In genomic region chrX:71991164-71991563, GRCh38 we compare ENCODE assay signal across 15 cellular contexts.
DNase-seq lines count a peak whose midpoint lies in the region; ATAC-seq and TF ChIP-seq lines count a peak whose summit lies in the region.
"Had no signal": no experiment of that assay in that cellular context is flagged by ENCODE, and none has a peak within 500 bp of the region (broad histone marks: within the 10 kb centered on the region; RNA-seq: fewer than 3 reads in every experiment).

No MANE protein-coding gene starts in this region.

- H3K27ac ChIP-seq in iPS-20b (ENCODE audit: low read length) (no peak overlapping the region), stomach smooth muscle (ENCODE audit: low read length) (peak overlapping the region; percentile 31)
- H3K27ac ChIP-seq: 22Rv1 had no signal

- DNase-seq in natural killer cell (no peak), WTC11 (ENCODE audit: low spot score) (no peak), left lobe of liver (ENCODE audit: low spot score) (no peak)
- DNase-seq in natural killer cell treated with Interleukin-12 subunit alpha and Interleukin-12 subunit beta and Interleukin-15 and Interleukin-18, amount 100 ng/mL, for 72 hours (ENCODE audit: low spot score): no peak
- DNase-seq: CD8-positive, alpha-beta T cell; DMS53; GOT3; HCEC 1CT; HFFc6 had no signal

- H3K4me1 ChIP-seq in iPS-20b (ENCODE audit: insufficient read depth, low read length) (peaks cover 18% of the 10 kb centered on the region), stomach smooth muscle (ENCODE audit: control insufficient read depth, insufficient read depth, low read length) (peaks cover 16% of the 10 kb centered on the region)

- H3K36me3 Mint-ChIP-seq in natural killer cell: no peaks in the 10 kb centered on the region
- H3K36me3 Mint-ChIP-seq in natural killer cell treated with Interleukin-12 subunit alpha and Interleukin-12 subunit beta and Interleukin-15 and Interleukin-18, amount 100 ng/mL, for 72 hours: no peaks in the 10 kb centered on the region
- H3K36me3 Mint-ChIP-seq in WTC11: peaks cover 2% of the 10 kb centered on the region
- H3K36me3 Mint-ChIP-seq: CD14-positive monocyte; CD8-positive, alpha-beta T cell had no signal

- CTCF ChIA-PET in WTC11 (lab: Charles Lee): no interaction called here

- H3K9me3 ChIP-seq in iPS-20b (ENCODE audit: insufficient read depth, low read depth, low read length): no peaks in the 10 kb centered on the region; the same call in 1 of the 2 replicates
- no peaks in the 10 kb centered on the region for H3K9me3 ChIP-seq in stomach smooth muscle (ENCODE audit: control insufficient read depth in 2 of 2, low read length in 2 of 2)

- intact Hi-C loops in natural killer cell (cut with micrococcal nuclease): no loop called here

- H3K27me3 ChIP-seq in iPS-20b (ENCODE audit: insufficient read depth, low read length): no peaks in the 10 kb centered on the region
- H3K27me3 ChIP-seq in stomach smooth muscle (ENCODE audit: control insufficient read depth in 1 of 2, insufficient read depth in 2 of 2, low read length in 2 of 2): peaks cover 0 to 16% of the 10 kb centered on the region in 2 donors

- H3K4me1 Mint-ChIP-seq in natural killer cell (peaks cover 47 to 54% of the 10 kb centered on the region in 2 donors), WTC11 (peaks cover 53% of the 10 kb centered on the region)
- peaks cover 38 to 46% of the 10 kb centered on the region in 2 donors for H3K4me1 Mint-ChIP-seq in natural killer cell treated with Interleukin-12 subunit alpha and Interleukin-12 subunit beta and Interleukin-15 and Interleukin-18, amount 100 ng/mL, for 72 hours (ENCODE audit: low read depth in 2 of 2)

- peaks cover 3 to 12% of the 10 kb centered on the region in 2 donors for H3K27me3 Mint-ChIP-seq in natural killer cell (ENCODE audit: low read depth in 2 of 2)
- peaks cover 0 to 18% of the 10 kb centered on the region in 2 donors for H3K27me3 Mint-ChIP-seq in natural killer cell treated with Interleukin-12 subunit alpha and Interleukin-12 subunit beta and Interleukin-15 and Interleukin-18, amount 100 ng/mL, for 72 hours
- H3K27me3 Mint-ChIP-seq in WTC11 (ENCODE audit: low read depth): peaks cover 68% of the 10 kb centered on the region

- no peak overlapping the region for H3K4me3 Mint-ChIP-seq in natural killer cell
- no peak overlapping the region for H3K4me3 Mint-ChIP-seq in natural killer cell treated with Interleukin-12 subunit alpha and Interleukin-12 subunit beta and Interleukin-15 and Interleukin-18, amount 100 ng/mL, for 72 hours
- peak overlapping the region; percentile 16; the same call in 1 of the 2 replicates for H3K4me3 Mint-ChIP-seq in WTC11
- H3K4me3 Mint-ChIP-seq: HFFc6 had no signal

- no peak for ATAC-seq in natural killer cell
- ATAC-seq in natural killer cell treated with Interleukin-12 subunit alpha and Interleukin-12 subunit beta and Interleukin-15 and Interleukin-18, amount 100 ng/mL, for 72 hours: no peak
- peak; percentile 36 for ATAC-seq in WTC11
- ATAC-seq in left lobe of liver: no peak
- no peak for ATAC-seq in GM21381 (IDR thresholded peaks at IDR 0.05; ENCODE audit: unreplicated experiment)
- no peak for ATAC-seq in GM18505 (IDR thresholded peaks at IDR 0.05; ENCODE audit: unreplicated experiment)
- ATAC-seq: CD8-positive, alpha-beta T cell had no signal

- TF ChIP-seq CTCF in natural killer cell (IDR thresholded peaks at IDR 0.05): no peak
- TF ChIP-seq CTCF in WTC11 (IDR thresholded peaks at IDR 0.05): no peak

- no peak for TF ChIP-seq POLR2A in GM18505 (IDR thresholded peaks at IDR 0.05; ENCODE audit: borderline replicate concordance, extremely low read depth, insufficient read depth, insufficient read length)

- peak overlapping the region; percentile 86 to 88 for H3K27ac Mint-ChIP-seq in natural killer cell
- H3K27ac Mint-ChIP-seq in natural killer cell treated with Interleukin-12 subunit alpha and Interleukin-12 subunit beta and Interleukin-15 and Interleukin-18, amount 100 ng/mL, for 72 hours: no peak overlapping the region
- H3K27ac Mint-ChIP-seq in WTC11: no peak overlapping the region
- H3K27ac Mint-ChIP-seq: CD14-positive monocyte, HFFc6 had no signal

- H3K4me3 ChIP-seq in iPS-20b (ENCODE audit: low read length) (peak overlapping the region; percentile 14; the same call in 1 of the 2 replicates), stomach smooth muscle (ENCODE audit: low read length in 2 of 2) (no peak overlapping the region)

- H3K36me3 ChIP-seq in iPS-20b (ENCODE audit: insufficient read depth, low read depth, low read length) (no peaks in the 10 kb centered on the region), stomach smooth muscle (ENCODE audit: control insufficient read depth in 2 of 2, insufficient read depth in 2 of 2, low read length in 2 of 2) (no peaks in the 10 kb centered on the region)

- POLR2A ChIA-PET in WTC11 (lab: Charles Lee): no interaction called here

- no peaks in the 10 kb centered on the region for H3K9me3 Mint-ChIP-seq in natural killer cell
- H3K9me3 Mint-ChIP-seq in natural killer cell treated with Interleukin-12 subunit alpha and Interleukin-12 subunit beta and Interleukin-15 and Interleukin-18, amount 100 ng/mL, for 72 hours: no peaks in the 10 kb centered on the region
- peaks cover 3% of the 10 kb centered on the region; the same call in 1 of the 2 replicates for H3K9me3 Mint-ChIP-seq in WTC11
- H3K9me3 Mint-ChIP-seq: CD8-positive, alpha-beta T cell; HFFc6 had no signal

- H3K9ac ChIP-seq in iPS-20b (ENCODE audit: low read depth, low read length) (no peak overlapping the region), stomach smooth muscle (ENCODE audit: low read length in 2 of 2) (no peak overlapping the region)

TF ChIP-seq in WTC11, 78 proteins besides CTCF, POLR2A, EP300 and RAD21:
- TF ChIP-seq FOXK1 (CRISPR knock-in tag; IDR thresholded peaks at IDR 0.05): 0 out of 2 replicates have a peak, but pooled peaks have one; percentile 29
- TF ChIP-seq, protein P1, sequence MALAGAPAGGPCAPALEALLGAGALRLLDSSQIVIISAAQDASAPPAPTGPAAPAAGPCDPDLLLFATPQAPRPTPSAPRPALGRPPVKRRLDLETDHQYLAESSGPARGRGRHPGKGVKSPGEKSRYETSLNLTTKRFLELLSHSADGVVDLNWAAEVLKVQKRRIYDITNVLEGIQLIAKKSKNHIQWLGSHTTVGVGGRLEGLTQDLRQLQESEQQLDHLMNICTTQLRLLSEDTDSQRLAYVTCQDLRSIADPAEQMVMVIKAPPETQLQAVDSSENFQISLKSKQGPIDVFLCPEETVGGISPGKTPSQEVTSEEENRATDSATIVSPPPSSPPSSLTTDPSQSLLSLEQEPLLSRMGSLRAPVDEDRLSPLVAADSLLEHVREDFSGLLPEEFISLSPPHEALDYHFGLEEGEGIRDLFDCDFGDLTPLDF (CRISPR knock-in tag; IDR thresholded peaks at IDR 0.05): no peak

Comparison
In these comparisons a context has a peak if more than half of its experiments do, and no peak if none do; other contexts are left out.
1. H3K27ac Mint-ChIP-seq: peak in natural killer cell (2 of 2); none in natural killer cell treated with Interleukin-12 subunit alpha and Interleukin-12 subunit beta and Interleukin-15 and Interleukin-18, amount 100 ng/mL, for 72 hours (0 of 2) and WTC11 (single experiment).